19 cellular contexts compared by ENCODE assay signal in genomic region chr20:60352580-60352979, GRCh38.
"Had no signal": no experiment of that assay in that cellular context is flagged by ENCODE, and none has a peak within 500 bp of the region (broad histone marks: within the 10 kb centered on the region; RNA-seq: fewer than 3 reads in every experiment).

No MANE protein-coding gene starts in this region.

- H3K27ac Mint-ChIP-seq: endodermal cell; immature natural killer cell; nephron; stimulated activated effector memory CD8-positive, alpha-beta T cell treated with anti-CD3 and anti-CD28 coated beads, Interleukin-12 subunit alpha, Interleukin-12 subunit beta, amount 100 ng/mL, for 72 hours; type B pancreatic cell had no signal

- H3K9me3 Mint-ChIP-seq: endodermal cell; immature natural killer cell; nephron; stimulated activated effector memory CD8-positive, alpha-beta T cell treated with anti-CD3 and anti-CD28 coated beads, Interleukin-12 subunit alpha, Interleukin-12 subunit beta, amount 100 ng/mL, for 72 hours had no signal

- H3K36me3 Mint-ChIP-seq: naive B cell; stimulated activated effector memory CD8-positive, alpha-beta T cell treated with anti-CD3 and anti-CD28 coated beads, Interleukin-12 subunit alpha, Interleukin-12 subunit beta, amount 100 ng/mL, for 72 hours; type B pancreatic cell had no signal

- DNase-seq: effector CD4-positive, alpha-beta T cell; endodermal cell; erythroblast; immature natural killer cell; left ventricle myocardium superior; mesenchymal stem cell; naive B cell; occipital lobe; pancreas; psoas muscle; retina; right lobe of liver; stimulated activated CD4-positive, alpha-beta T cell treated with anti-CD3 and anti-CD28 coated beads, Interleukin-4, amount 100 ng/mL, for 1 hour; stimulated activated CD8-positive, alpha-beta memory T cell treated with anti-CD3 and anti-CD28 coated beads, Interleukin-4, amount 100 ng/mL, for 48 hours; stimulated activated naive CD8-positive, alpha-beta T cell treated with anti-CD3 and anti-CD28 coated beads, Interleukin-15, Interleukin-2, amounts not matched to agents 100 U/mL and 50 U/mL, for 24 hours; thyroid gland had no signal

- H3K4me3 Mint-ChIP-seq: endodermal cell; immature natural killer cell; naive B cell; nephron; stimulated activated effector memory CD8-positive, alpha-beta T cell treated with anti-CD3 and anti-CD28 coated beads, Interleukin-12 subunit alpha, Interleukin-12 subunit beta, amount 100 ng/mL, for 72 hours; type B pancreatic cell had no signal

- H3K4me1 Mint-ChIP-seq: endodermal cell; immature natural killer cell; nephron; stimulated activated effector memory CD8-positive, alpha-beta T cell treated with anti-CD3 and anti-CD28 coated beads, Interleukin-12 subunit alpha, Interleukin-12 subunit beta, amount 100 ng/mL, for 72 hours had no signal

- H3K27me3 Mint-ChIP-seq: naive B cell, type B pancreatic cell had no signal
